ENCODE assay signal across 13 cellular contexts in the genomic region with DNA sequence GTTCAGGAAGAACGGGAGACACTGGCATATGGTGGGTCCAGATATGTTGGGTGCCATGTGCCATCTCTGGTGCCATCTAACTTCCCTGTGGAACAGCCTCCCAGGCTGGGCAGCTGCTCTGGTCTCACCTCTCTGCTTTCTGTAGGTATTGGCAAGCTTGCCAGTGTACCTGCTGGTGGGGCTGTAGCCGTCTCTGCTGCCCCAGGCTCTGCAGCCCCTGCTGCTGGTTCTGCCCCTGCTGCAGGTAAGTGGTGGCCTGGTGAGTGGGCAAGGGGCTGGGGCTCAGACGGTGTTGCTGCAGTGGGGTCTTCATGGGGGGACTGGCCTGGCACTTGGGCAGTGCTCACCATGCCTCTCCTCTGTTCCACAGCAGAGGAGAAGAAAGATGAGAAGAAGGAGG. TPM values are rescaled to one million over a fixed set of nuclear protein-coding genes. Genes with fewer than 3 reads are reported as not detected.
DNase-seq lines count a peak whose midpoint lies in the region; ATAC-seq and TF ChIP-seq lines count a peak whose summit lies in the region.
"Had no signal": no experiment of that assay in that cellular context is flagged by ENCODE, and none has a peak within 500 bp of the region (broad histone marks: within the 10 kb centered on the region; RNA-seq: fewer than 3 reads in every experiment).

No MANE protein-coding gene starts in this region.

- no peaks in the 10 kb centered on the region for H3K27me3 ChIP-seq in right atrium auricular region
- H3K27me3 ChIP-seq: gastroesophageal sphincter had no signal

- peaks cover 27% of the 10 kb centered on the region for H3K4me1 Mint-ChIP-seq in activated T-cell treated with anti-CD3 and anti-CD28 coated beads, Interleukin-2, amount 50 U/mL, for 4 hours (ENCODE audit: low read depth)
- peaks cover 42% of the 10 kb centered on the region for H3K4me1 Mint-ChIP-seq in dendritic cell treated with granulocyte-macrophage colony-stimulating factor and Interleukin-4, amounts not matched to agents 40 ng/mL and 50 ng/mL, for 4 days (ENCODE audit: low read depth)
- H3K4me1 Mint-ChIP-seq in stimulated activated memory B cell treated with anti-CD40 and anti-IgM and Interleukin-4, amounts not matched to agents 10 μg/mL and 1 μg/mL and 100 μg/mL, for 72 hours: peaks cover 42% of the 10 kb centered on the region

- ATAC-seq in activated T-cell treated with anti-CD3 and anti-CD28 coated beads, Interleukin-2, amount 50 U/mL, for 4 hours: no peak
- no peak for ATAC-seq in stimulated activated memory B cell treated with anti-CD40 and anti-IgM and Interleukin-4, amounts not matched to agents 10 μg/mL and 1 μg/mL and 100 μg/mL, for 72 hours
- ATAC-seq: gastroesophageal sphincter had no signal

- POLR2A ChIA-PET in RWPE1 (lab: Yijun Ruan, JAX; ENCODE audit: low non-redundant PET): interaction anchor here (0.7 to 1.1 kb wide), 2 partner anchors 17 to 22 kb away, joined by 3 to 4 read pairs; no protein-coding TSS in a partner anchor

- H3K9me3 Mint-ChIP-seq in activated T-cell treated with anti-CD3 and anti-CD28 coated beads, Interleukin-2, amount 50 U/mL, for 4 hours: no peaks in the 10 kb centered on the region
- no peaks in the 10 kb centered on the region for H3K9me3 Mint-ChIP-seq in dendritic cell treated with granulocyte-macrophage colony-stimulating factor and Interleukin-4, amounts not matched to agents 40 ng/mL and 50 ng/mL, for 4 days
- H3K9me3 Mint-ChIP-seq in stimulated activated memory B cell treated with anti-CD40 and anti-IgM and Interleukin-4, amounts not matched to agents 10 μg/mL and 1 μg/mL and 100 μg/mL, for 72 hours: no peaks in the 10 kb centered on the region
- H3K9me3 Mint-ChIP-seq: nephron progenitor cell had no signal

- peaks cover 29% of the 10 kb centered on the region for H3K36me3 Mint-ChIP-seq in activated T-cell treated with anti-CD3 and anti-CD28 coated beads, Interleukin-2, amount 50 U/mL, for 4 hours (ENCODE audit: insufficient read depth)
- H3K36me3 Mint-ChIP-seq in dendritic cell treated with granulocyte-macrophage colony-stimulating factor and Interleukin-4, amounts not matched to agents 40 ng/mL and 50 ng/mL, for 4 days (ENCODE audit: low read depth): peaks cover 62% of the 10 kb centered on the region
- H3K36me3 Mint-ChIP-seq in stimulated activated memory B cell treated with anti-CD40 and anti-IgM and Interleukin-4, amounts not matched to agents 10 μg/mL and 1 μg/mL and 100 μg/mL, for 72 hours: peaks cover 33% of the 10 kb centered on the region

- H3K4me1 ChIP-seq in right atrium auricular region: peaks cover 0 to 32% of the 10 kb centered on the region in 2 donors

- CTCF ChIA-PET in RWPE1 (lab: Yijun Ruan, JAX): no interaction called here

- no peaks in the 10 kb centered on the region for H3K27me3 Mint-ChIP-seq in activated T-cell treated with anti-CD3 and anti-CD28 coated beads, Interleukin-2, amount 50 U/mL, for 4 hours (ENCODE audit: low read depth)
- no peaks in the 10 kb centered on the region for H3K27me3 Mint-ChIP-seq in dendritic cell treated with granulocyte-macrophage colony-stimulating factor and Interleukin-4, amounts not matched to agents 40 ng/mL and 50 ng/mL, for 4 days
- no peaks in the 10 kb centered on the region for H3K27me3 Mint-ChIP-seq in stimulated activated memory B cell treated with anti-CD40 and anti-IgM and Interleukin-4, amounts not matched to agents 10 μg/mL and 1 μg/mL and 100 μg/mL, for 72 hours

- H3K9me3 ChIP-seq in right atrium auricular region: no peaks in the 10 kb centered on the region
- H3K9me3 ChIP-seq: gastroesophageal sphincter had no signal

- peak overlapping the region; percentile 97 for H3K27ac Mint-ChIP-seq in dendritic cell treated with granulocyte-macrophage colony-stimulating factor and Interleukin-4, amounts not matched to agents 40 ng/mL and 50 ng/mL, for 4 days
- peak overlapping the region; percentile 98 for H3K27ac Mint-ChIP-seq in stimulated activated memory B cell treated with anti-CD40 and anti-IgM and Interleukin-4, amounts not matched to agents 10 μg/mL and 1 μg/mL and 100 μg/mL, for 72 hours
- H3K27ac Mint-ChIP-seq: nephron progenitor cell had no signal

- H3K27ac ChIP-seq in RWPE1 (peak overlapping the region; percentile 97), right atrium auricular region (no peak overlapping the region)

- H3K4me3 Mint-ChIP-seq in activated T-cell treated with anti-CD3 and anti-CD28 coated beads, Interleukin-2, amount 50 U/mL, for 4 hours: peak overlapping the region; percentile 92
- H3K4me3 Mint-ChIP-seq in dendritic cell treated with granulocyte-macrophage colony-stimulating factor and Interleukin-4, amounts not matched to agents 40 ng/mL and 50 ng/mL, for 4 days: no peak overlapping the region
- no peak overlapping the region for H3K4me3 Mint-ChIP-seq in stimulated activated memory B cell treated with anti-CD40 and anti-IgM and Interleukin-4, amounts not matched to agents 10 μg/mL and 1 μg/mL and 100 μg/mL, for 72 hours
- H3K4me3 Mint-ChIP-seq: nephron progenitor cell had no signal

- intact Hi-C loops in dendritic cell treated with granulocyte-macrophage colony-stimulating factor and Interleukin-4, amounts not matched to agents 40 ng/mL and 50 ng/mL, for 4 days (cut with micrococcal nuclease): no loop called here

- peaks cover 30% of the 10 kb centered on the region for H3K36me3 ChIP-seq in right atrium auricular region

- H3K4me3 ChIP-seq in right atrium auricular region: no peak overlapping the region
- H3K4me3 ChIP-seq: gastroesophageal sphincter had no signal

- DNase-seq in activated T-cell treated with anti-CD3 and anti-CD28 coated beads, Interleukin-2, amount 50 U/mL, for 4 hours: no peak
- no peak for DNase-seq in activated T-cell treated with anti-CD3 and anti-CD28 coated beads, Interleukin-2, amount 50 U/mL, for 1 hour
- DNase-seq in RWPE1 (ENCODE audit: low spot score) (no peak), iPS-NIHi11 (ENCODE audit: low spot score) (no peak), right atrium auricular region (ENCODE audit: low spot score) (no peak)
- DNase-seq in activated CD4-positive, alpha-beta T cell treated with anti-CD3 and anti-CD28 coated beads, Interleukin-2, amount 50 U/mL, for 4 hours: no peak
- DNase-seq: amygdala, NCI-H1417 treated with DMSO at 0.1 percent for 48 hours, NCI-H526 treated with DMSO at 0.1 percent for 48 hours, nephron progenitor cell had no signal

- TF ChIP-seq CTCF in RWPE1 (conservative IDR thresholded peaks at IDR 0.05; ENCODE audit: low read depth) (no peak), right atrium auricular region (IDR thresholded peaks at IDR 0.05) (no peak)

RNA-seq across cellular contexts. Expression of a gene that starts 2.6 kb away (rescaled TPM):
- 1,000 to 10,000 TPM; 3,528 to 3,995 (median 3,711) TPM for total RNA-seq in activated T-cell treated with anti-CD3 and anti-CD28 coated beads, Interleukin-2, amount 50 U/mL, for 4 hours
- 100 to 1,000 TPM; 145 to 384 TPM for total RNA-seq in right atrium auricular region

RNA-seq across cellular contexts. Expression of a gene that starts 6.3 kb away (rescaled TPM):
- total RNA-seq in activated T-cell treated with anti-CD3 and anti-CD28 coated beads, Interleukin-2, amount 50 U/mL, for 4 hours: 10 to 100 TPM; 55.5 to 62.4 (median 60.2) TPM
- total RNA-seq in right atrium auricular region: 100 to 1,000 TPM in 1 of 2 donors, 10 to 100 TPM in 1; 94.4 to 123 TPM

RNA-seq across cellular contexts. Expression of a gene that starts 7.4 kb away (rescaled TPM):
- total RNA-seq in activated T-cell treated with anti-CD3 and anti-CD28 coated beads, Interleukin-2, amount 50 U/mL, for 4 hours: 10 to 100 TPM; 12.6 to 18.4 (median 17.5) TPM
- 10 to 100 TPM in 1 of 2 donors, 1 to 10 TPM in 1; 6.0 to 12.1 TPM for total RNA-seq in right atrium auricular region

RNA-seq across cellular contexts. Expression of a gene that starts 14.3 kb away (rescaled TPM):
- 100 to 1,000 TPM; 156 to 166 (median 161) TPM for total RNA-seq in activated T-cell treated with anti-CD3 and anti-CD28 coated beads, Interleukin-2, amount 50 U/mL, for 4 hours
- 1 to 10 TPM; 2.7 to 5.6 TPM for total RNA-seq in right atrium auricular region

RNA-seq across cellular contexts. Expression of a gene that starts 15.3 kb away (rescaled TPM):
- total RNA-seq in activated T-cell treated with anti-CD3 and anti-CD28 coated beads, Interleukin-2, amount 50 U/mL, for 4 hours: under 1 TPM; 0.18 to 0.30 (median 0.28) TPM
- total RNA-seq in right atrium auricular region: 10 to 100 TPM; 15.6 to 29.7 TPM

Comparison
In these comparisons a context has a peak if more than half of its experiments do, and no peak if none do; other contexts are left out.
1. RNA of a gene that starts 2.6 kb away (total RNA-seq): 3,528 to 3,995 TPM in activated T-cell treated with anti-CD3 and anti-CD28 coated beads, Interleukin-2, amount 50 U/mL, for 4 hours; 145 to 384 TPM in right atrium auricular region; every median in the first group is over 4 times any median in the second.